12 cellular contexts compared by ENCODE assay signal in the genomic region with DNA sequence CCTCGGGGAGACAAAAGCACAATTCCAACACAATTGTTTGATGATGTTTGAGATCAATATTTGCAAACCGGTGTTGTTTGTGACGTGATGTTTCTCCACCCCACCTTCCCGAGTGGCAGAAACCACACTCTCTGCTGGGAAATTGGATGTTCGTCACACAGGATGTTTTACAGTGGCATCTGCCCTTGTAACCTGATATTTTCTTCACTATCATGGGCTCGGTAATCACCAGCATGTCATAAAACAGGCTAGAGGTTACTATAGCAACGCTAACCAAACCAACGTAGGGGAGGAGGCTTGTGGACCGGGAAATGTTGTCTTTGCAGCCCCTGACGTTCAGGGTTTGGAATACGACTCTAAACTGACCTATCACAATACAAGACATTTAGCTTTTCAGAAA.
DNase-seq lines count a peak whose midpoint lies in the region; ATAC-seq and TF ChIP-seq lines count a peak whose summit lies in the region.
"Had no signal": no experiment of that assay in that cellular context is flagged by ENCODE, and none has a peak within 500 bp of the region (broad histone marks: within the 10 kb centered on the region; RNA-seq: fewer than 3 reads in every experiment).

No MANE protein-coding gene starts in this region.

- intact Hi-C loops in PC-3 (cut with micrococcal nuclease) = no loop called here

- no peak for TF ChIP-seq CTCF in AG10803 (conservative IDR thresholded peaks at IDR 0.05; ENCODE audit: low read length)
- TF ChIP-seq CTCF in PC-3 (conservative IDR thresholded peaks at IDR 0.05; ENCODE audit: low read depth, low read length) = no peak

- no peaks in the 10 kb centered on the region for H3K9me2 ChIP-seq in PC-3 (replicated peaks; ENCODE audit: low read length)

- no peak overlapping the region for H3K27ac ChIP-seq in PC-3 (ENCODE audit: low read length)
- H3K27ac ChIP-seq: SK-N-MC, tibial nerve had no signal

- BruUV-seq in PC-3 (replicated peaks; lab: Mats Ljungman, UMichigan) = no TSS peak

- no peaks in the 10 kb centered on the region for H3K9me3 ChIP-seq in PC-3 (ENCODE audit: low read length)
- H3K9me3 ChIP-seq: tibial nerve had no signal

- no peak overlapping the region for H3K4me2 ChIP-seq in PC-3 (ENCODE audit: low read length)

- POLR2A ChIA-PET in PC-3 (lab: Charles Lee; ENCODE audit: unreplicated experiment) = no interaction called here

- peaks cover 21% of the 10 kb centered on the region for H3K4me1 ChIP-seq in PC-3 (ENCODE audit: insufficient read depth, low read length)
- H3K4me1 ChIP-seq: tibial nerve had no signal

- H3K36me3 ChIP-seq in PC-3 (ENCODE audit: low read depth, low read length) = no peaks in the 10 kb centered on the region
- H3K36me3 ChIP-seq: tibial nerve had no signal

- H4K20me1 ChIP-seq in PC-3 (ENCODE audit: low read length) = no peaks in the 10 kb centered on the region

- DNase-seq in AG10803 (ENCODE audit: low read depth) (peak; percentile 82), NCI-H1417 treated with DMSO at 0.1 percent for 48 hours (lab: John Stamatoyannopoulos, UW) (peak; percentile 73), PC-3 (peak; percentile 42), iPS-NIHi11 (ENCODE audit: low spot score) (peak; percentile 12), mesenteric fat pad (ENCODE audit: low spot score) (no peak), cerebellar nuclear complex (lab: John Stamatoyannopoulos, UW) (no peak)
- DNase-seq: activated T-cell treated with anti-CD3 and anti-CD28 coated beads, Interleukin-2, amount 50 U/mL, for 48 hours; cortex of kidney had no signal

- no peak overlapping the region for H3K9ac ChIP-seq in PC-3 (ENCODE audit: low read length)

- ATAC-seq in PC-3 (peak; percentile 42), GM21526 (IDR thresholded peaks at IDR 0.05; ENCODE audit: low FRiP score, unreplicated experiment) (no peak), HG03108 (IDR thresholded peaks at IDR 0.05; ENCODE audit: unreplicated experiment) (no peak)

- H3K79me2 ChIP-seq in PC-3 (ENCODE audit: low read length) = no peaks in the 10 kb centered on the region

- no peaks in the 10 kb centered on the region for H3K27me3 ChIP-seq in PC-3 (ENCODE audit: low read length)
- H3K27me3 ChIP-seq: tibial nerve had no signal

- H3K4me3 ChIP-seq in AG10803 (ENCODE audit: low read length) = no peak overlapping the region
- H3K4me3 ChIP-seq in PC-3 (ENCODE audit: low read length) = no peak overlapping the region
- H3K4me3 ChIP-seq: SK-N-MC, tibial nerve had no signal

- H3F3A ChIP-seq in PC-3 (ENCODE audit: low read length, unreplicated experiment) = no peaks in the 10 kb centered on the region

- CTCF ChIA-PET in PC-3 (lab: Charles Lee) = no interaction called here

- no peak overlapping the region for H2AFZ ChIP-seq in PC-3 (ENCODE audit: low read length)

Comparison
In these comparisons a context has a peak if more than half of its experiments do, and no peak if none do; other contexts are left out.
1. DNase-seq: peak in AG10803 (single experiment), NCI-H1417 treated with DMSO at 0.1 percent for 48 hours (single experiment), PC-3 (single experiment) and iPS-NIHi11 (single experiment); none in mesenteric fat pad (single experiment) and cerebellar nuclear complex (0 of 2).